10 cellular contexts compared by ENCODE assay signal in the genomic region with DNA sequence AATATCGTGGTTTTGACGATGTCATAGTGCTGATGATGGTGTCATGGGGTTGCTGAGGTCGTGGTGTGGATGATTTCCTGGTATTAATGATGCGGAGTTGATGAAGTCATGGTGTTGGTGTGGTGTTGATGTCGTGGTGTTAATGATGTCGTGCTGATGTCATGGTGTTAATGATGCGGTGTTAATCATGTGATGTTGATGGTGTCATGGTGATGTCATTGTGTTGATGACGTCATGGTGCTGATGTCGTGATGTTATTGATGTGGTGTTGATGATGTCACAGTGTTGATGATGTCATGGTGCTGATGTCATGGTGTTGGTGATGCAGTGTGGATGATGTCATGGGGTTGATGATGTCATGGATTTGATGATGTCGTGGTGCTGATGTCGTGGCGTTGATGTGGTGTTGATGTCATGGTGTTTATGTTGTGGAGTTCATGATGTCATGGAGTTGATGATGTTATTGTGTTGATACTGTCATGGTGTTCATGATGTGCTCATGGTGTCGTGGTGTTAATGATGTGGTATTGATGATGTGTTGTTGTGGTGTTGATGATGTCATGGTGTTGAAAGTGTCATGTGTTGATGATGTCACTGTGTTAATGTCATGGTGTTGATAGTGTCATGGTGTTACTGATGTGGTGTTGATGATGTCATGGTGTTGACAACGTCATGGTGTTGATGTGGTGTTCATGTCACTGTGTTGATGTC. TPM values are rescaled to one million over a fixed set of nuclear protein-coding genes. Genes with fewer than 3 reads are reported as not detected.
A peak's percentile ranks its signal among the peaks of the same experiment; 100 is the strongest.
DNase-seq lines count a peak whose midpoint lies in the region; ATAC-seq and TF ChIP-seq lines count a peak whose summit lies in the region.
"Had no signal": no experiment of that assay in that cellular context is flagged by ENCODE, and none has a peak within 500 bp of the region (broad histone marks: within the 10 kb centered on the region; RNA-seq: fewer than 3 reads in every experiment).

No MANE protein-coding gene starts in this region.

- H3K4me1 ChIP-seq in cardiac muscle cell (ENCODE audit: low read depth) (no peaks in the 10 kb centered on the region), Panc1 (ENCODE audit: control insufficient read depth, insufficient read depth, low read length) (no peaks in the 10 kb centered on the region), esophagus squamous epithelium (peaks cover 0 to 4% (median 0%) of the 10 kb centered on the region in 3 donors)
- H3K4me1 ChIP-seq: left lung had no signal

- ATAC-seq in Right ventricle myocardium superior (ENCODE audit: poor library complexity) (no peak), Panc1 (no peak), GM18909 (IDR thresholded peaks at IDR 0.05; ENCODE audit: poor library complexity, unreplicated experiment) (no peak)
- ATAC-seq: left lung had no signal

- no peaks in the 10 kb centered on the region for H3K36me3 ChIP-seq in cardiac muscle cell
- no peaks in the 10 kb centered on the region for H3K36me3 ChIP-seq in Panc1 (ENCODE audit: control insufficient read depth, insufficient read depth, low read length)
- H3K36me3 ChIP-seq in esophagus squamous epithelium: no peaks in the 10 kb centered on the region
- H3K36me3 ChIP-seq: left lung had no signal

- POLR2A ChIA-PET in Panc1 (lab: Charles Lee): no interaction called here

- DNase-seq in cardiac muscle cell (ENCODE audit: low read depth in 1 of 2, low spot score in 1 of 2): peak; percentile 31 to 47
- DNase-seq in Right ventricle myocardium superior: no peak
- peak; percentile 22 for DNase-seq in Panc1 (ENCODE audit: low read depth, low spot score)
- DNase-seq in cardiac fibroblast (ENCODE audit: low read depth in 2 of 2): peak; percentile 14 to 61
- DNase-seq in stimulated activated naive CD4-positive, alpha-beta T cell treated with Interleukin-2 at 50 U/mL for 16 hours (lab: John Stamatoyannopoulos, UW): peak; percentile 3
- DNase-seq in Ammon's horn (ENCODE audit: low spot score): no peak
- DNase-seq in esophagus squamous epithelium (lab: John Stamatoyannopoulos, UW): no peak
- DNase-seq: left lung, NCI-H2029 had no signal

- no peak for TF ChIP-seq POLR2A in esophagus squamous epithelium (IDR thresholded peaks at IDR 0.05)

- in situ Hi-C loops in Panc1 (cut with HindIII; ENCODE audit: low pct_unique_long_range_greater_than_20kb, low sequenced_read_pairs): no loop called here

- WGBS in esophagus squamous epithelium, 2 donors: 91 to 92% methylated on average over 14 of the region's 14 CpGs

- CTCF ChIA-PET in Panc1 (lab: Charles Lee): no interaction called here

- peaks cover 12% of the 10 kb centered on the region for H3K27me3 ChIP-seq in cardiac muscle cell
- H3K27me3 ChIP-seq in Panc1 (ENCODE audit: control insufficient read depth, insufficient read depth, low read length): no peaks in the 10 kb centered on the region
- peaks cover 0 to 41% (median 0%) of the 10 kb centered on the region in 4 donors for H3K27me3 ChIP-seq in esophagus squamous epithelium

- H3K27ac ChIP-seq in cardiac muscle cell (no peak overlapping the region), Panc1 (ENCODE audit: low read length) (no peak overlapping the region), esophagus squamous epithelium (no peak overlapping the region)
- H3K27ac ChIP-seq: left lung had no signal

- TF ChIP-seq CTCF in cardiac muscle cell (IDR thresholded peaks at IDR 0.05; ENCODE audit: low read depth, low read length) (no peak), Panc1 (IDR thresholded peaks at IDR 0.05) (no peak), cardiac fibroblast (IDR thresholded peaks at IDR 0.05; ENCODE audit: low read depth, low read length) (no peak), esophagus squamous epithelium (IDR thresholded peaks at IDR 0.05) (no peak)

- intact Hi-C loops in Right ventricle myocardium superior (cut with DNase I): no loop called here
- intact Hi-C loops in Panc1 (cut with micrococcal nuclease; ENCODE audit: unreplicated experiment): no loop called here
- intact Hi-C loops in esophagus squamous epithelium (cut with DNase I): loop anchor here (5.0 kb wide), 1 partner anchor 53 kb away; no protein-coding TSS in a partner anchor

- no peaks in the 10 kb centered on the region for H3K9me3 ChIP-seq in cardiac muscle cell (ENCODE audit: low read depth)
- H3K9me3 ChIP-seq in Panc1 (ENCODE audit: control insufficient read depth, insufficient read depth, low read depth, low read length): no peaks in the 10 kb centered on the region
- no peaks in the 10 kb centered on the region for H3K9me3 ChIP-seq in esophagus squamous epithelium

- no TSS peak for BruUV-seq in Panc1 (replicated peaks; lab: Mats Ljungman, UMichigan)

- H3K4me3 ChIP-seq in cardiac muscle cell: no peak overlapping the region
- no peak overlapping the region for H3K4me3 ChIP-seq in Panc1 (ENCODE audit: low read depth in 2 of 2, low read length in 2 of 2)
- H3K4me3 ChIP-seq in cardiac fibroblast (replicated peaks in 1 of 2; ENCODE audit: low read depth in 2 of 2, low read length in 2 of 2): no peak overlapping the region
- H3K4me3 ChIP-seq in esophagus squamous epithelium: no peak overlapping the region
- H3K4me3 ChIP-seq: left lung had no signal

RNA-seq across cellular contexts. Expression of gene RIMBP2, which starts 48.5 kb away (rescaled TPM):
- total RNA-seq in cardiac muscle cell: 2.4 and 10.5 TPM in 2 replicates
- 2.6 and 8.3 TPM in 2 replicates for polyA plus RNA-seq in cardiac muscle cell
- total RNA-seq in Right ventricle myocardium superior: not detected
- not detected for total RNA-seq in Panc1 (2021; ENCODE audit: unreplicated experiment)
- polyA plus RNA-seq in Panc1 (2012; ENCODE audit: insufficient read length): not detected
- total RNA-seq in esophagus squamous epithelium: under 1 TPM; 0.08 to 0.76 (median 0.46) TPM

Comparison
In these comparisons a context has a peak if more than half of its experiments do, and no peak if none do; other contexts are left out.
1. DNase-seq: peak in cardiac muscle cell (2 of 2), Panc1 (single experiment), cardiac fibroblast (2 of 2) and stimulated activated naive CD4-positive, alpha-beta T cell treated with Interleukin-2 at 50 U/mL for 16 hours (single experiment); none in Right ventricle myocardium superior (single experiment), Ammon's horn (single experiment) and esophagus squamous epithelium (single experiment).